11 cellular contexts compared by ENCODE assay signal in genomic region chr3:20103731-20104130, GRCh38.
DNase-seq lines count a peak whose midpoint lies in the region; ATAC-seq, FAIRE-seq and TF ChIP-seq lines count a peak whose summit lies in the region.
"Had no signal": no experiment of that assay in that cellular context is flagged by ENCODE, and none has a peak within 500 bp of the region (broad histone marks: within the 10 kb centered on the region; RNA-seq: fewer than 3 reads in every experiment).

No MANE protein-coding gene starts in this region.

- H3K36me3 Mint-ChIP-seq in activated T-helper 1 cell treated with anti-CD3 and anti-CD28 coated beads, Interleukin-12 subunit alpha, Interleukin-12 subunit beta, Interleukin-2, Interleukin-4 antibody, amounts not matched to agents 30 ng/mL and 10 ng/mL and 1 ng/mL, durations not matched to agents 14 hours and 24 hours and 36 hours (ENCODE audit: low read depth), result peaks cover 12% of the 10 kb centered on the region

- H3K27ac Mint-ChIP-seq in activated T-helper 1 cell treated with anti-CD3 and anti-CD28 coated beads, Interleukin-12 subunit alpha, Interleukin-12 subunit beta, Interleukin-2, Interleukin-4 antibody, amounts not matched to agents 30 ng/mL and 10 ng/mL and 1 ng/mL, durations not matched to agents 14 hours and 24 hours and 36 hours, result peak overlapping the region; percentile 93

- no peak overlapping the region for H3K4me3 ChIP-seq in BLaER1 treated with 17β-estradiol and CSF1 and Interleukin-3, amounts not matched to agents 10 nM and 100 nM
- no peak overlapping the region for H3K4me3 ChIP-seq in body of pancreas
- H3K4me3 ChIP-seq: testis had no signal

- intact Hi-C loops in activated T-helper 1 cell treated with anti-CD3 and anti-CD28 coated beads, Interleukin-12 subunit alpha, Interleukin-12 subunit beta, Interleukin-2, Interleukin-4 antibody, amounts not matched to agents 30 ng/mL and 10 ng/mL and 1 ng/mL, durations not matched to agents 14 hours and 24 hours and 36 hours (cut with micrococcal nuclease), result loop anchor here (1.0 kb wide), 6 partner anchors 42 to 172 kb away; partner anchors contain the start of genes RAB5A and SGO1
- intact Hi-C loops in body of pancreas (cut with DNase I), result no loop called here

- no peaks in the 10 kb centered on the region for H3K27me3 ChIP-seq in BLaER1 treated with 17β-estradiol and CSF1 and Interleukin-3, amounts not matched to agents 10 nM and 100 nM
- H3K27me3 ChIP-seq in body of pancreas, result no peaks in the 10 kb centered on the region
- H3K27me3 ChIP-seq: testis had no signal

- peak overlapping the region; percentile 52 for H3K4me3 Mint-ChIP-seq in activated T-helper 1 cell treated with anti-CD3 and anti-CD28 coated beads, Interleukin-12 subunit alpha, Interleukin-12 subunit beta, Interleukin-2, Interleukin-4 antibody, amounts not matched to agents 30 ng/mL and 10 ng/mL and 1 ng/mL, durations not matched to agents 14 hours and 24 hours and 36 hours

- TF ChIP-seq CTCF in body of pancreas (IDR thresholded peaks at IDR 0.05), result no peak

- peak; percentile 80 for FAIRE-seq in GM19239 (lab: Jason Lieb, UNC)
- FAIRE-seq in urothelium cell line (lab: Jason Lieb, UNC), result no peak

- H3K9me3 ChIP-seq in BLaER1 treated with 17β-estradiol and CSF1 and Interleukin-3, amounts not matched to agents 10 nM and 100 nM (replicated peaks in 1 of 11), result no peaks in the 10 kb centered on the region
- H3K9me3 ChIP-seq in body of pancreas, result no peaks in the 10 kb centered on the region
- H3K9me3 ChIP-seq: testis had no signal

- H3K27me3 Mint-ChIP-seq in activated T-helper 1 cell treated with anti-CD3 and anti-CD28 coated beads, Interleukin-12 subunit alpha, Interleukin-12 subunit beta, Interleukin-2, Interleukin-4 antibody, amounts not matched to agents 30 ng/mL and 10 ng/mL and 1 ng/mL, durations not matched to agents 14 hours and 24 hours and 36 hours (ENCODE audit: insufficient read depth), result no peaks in the 10 kb centered on the region

- 96 to 100% methylated on average over 1 of the region's 1 CpG for WGBS in body of pancreas, 2 donors

- H3K9ac ChIP-seq in BLaER1 treated with 17β-estradiol and CSF1 and Interleukin-3, amounts not matched to agents 10 nM and 100 nM, result no peak overlapping the region; a peak in 1 of 22 replicates

- DNase-seq in GM19239 (ENCODE audit: insufficient read length, low spot score) (no peak), NCI-H524 (lab: John Stamatoyannopoulos, UW) (no peak), urothelium cell line (ENCODE audit: low spot score) (no peak), body of pancreas (no peak), middle frontal gyrus (ENCODE audit: extremely low spot score, low spot score) (no peak)
- DNase-seq in activated T-helper 1 cell treated with anti-CD3 and anti-CD28 coated beads, Interleukin-12 subunit alpha, Interleukin-12 subunit beta, Interleukin-2, Interleukin-4 antibody, amounts not matched to agents 30 ng/mL and 10 ng/mL and 1 ng/mL, durations not matched to agents 14 hours and 24 hours and 36 hours (ENCODE audit: low spot score), result no peak
- DNase-seq: NCI-H69, testis had no signal

- H3K4me1 ChIP-seq in BLaER1 treated with 17β-estradiol and CSF1 and Interleukin-3, amounts not matched to agents 10 nM and 100 nM, result peaks cover 21 to 38% (median 29%) of the 10 kb centered on the region in 10 experiments; a peak in 19 of 20 replicates
- H3K4me1 ChIP-seq in body of pancreas, result peaks cover 10% of the 10 kb centered on the region
- H3K4me1 ChIP-seq: testis had no signal

- H3K27ac ChIP-seq in BLaER1 treated with 17β-estradiol and CSF1 and Interleukin-3, amounts not matched to agents 10 nM and 100 nM, result no peak overlapping the region
- H3K27ac ChIP-seq in body of pancreas, result no peak overlapping the region
- H3K27ac ChIP-seq: C4-2B, testis had no signal

- peaks cover 79% of the 10 kb centered on the region for H3K4me1 Mint-ChIP-seq in activated T-helper 1 cell treated with anti-CD3 and anti-CD28 coated beads, Interleukin-12 subunit alpha, Interleukin-12 subunit beta, Interleukin-2, Interleukin-4 antibody, amounts not matched to agents 30 ng/mL and 10 ng/mL and 1 ng/mL, durations not matched to agents 14 hours and 24 hours and 36 hours (ENCODE audit: low read depth)

- no peaks in the 10 kb centered on the region; a peak in 1 of 22 replicates for H4K20me1 ChIP-seq in BLaER1 treated with 17β-estradiol and CSF1 and Interleukin-3, amounts not matched to agents 10 nM and 100 nM

- no peaks in the 10 kb centered on the region for H3K9me3 Mint-ChIP-seq in activated T-helper 1 cell treated with anti-CD3 and anti-CD28 coated beads, Interleukin-12 subunit alpha, Interleukin-12 subunit beta, Interleukin-2, Interleukin-4 antibody, amounts not matched to agents 30 ng/mL and 10 ng/mL and 1 ng/mL, durations not matched to agents 14 hours and 24 hours and 36 hours

- peak overlapping the region; percentile 41 to 73 (median 58); a peak in 17 of 22 replicates for H3K4me2 ChIP-seq in BLaER1 treated with 17β-estradiol and CSF1 and Interleukin-3, amounts not matched to agents 10 nM and 100 nM

- no peak for TF ChIP-seq POLR2A in body of pancreas (IDR thresholded peaks at IDR 0.05)

- H3K36me3 ChIP-seq in BLaER1 treated with 17β-estradiol and CSF1 and Interleukin-3, amounts not matched to agents 10 nM and 100 nM, result peaks cover 0 to 3% (median 0%) of the 10 kb centered on the region in 11 experiments; a peak in 4 of 22 replicates
- no peaks in the 10 kb centered on the region for H3K36me3 ChIP-seq in body of pancreas (replicated peaks in 1 of 2; ENCODE audit: insufficient read depth in 1 of 2, low read depth in 2 of 2)

- peak; percentile 15 for ATAC-seq in HG02885 (IDR thresholded peaks at IDR 0.05; ENCODE audit: poor library complexity, unreplicated experiment)
- no peak for ATAC-seq in body of pancreas
